8 cellular contexts compared by ENCODE assay signal in the genomic region with DNA sequence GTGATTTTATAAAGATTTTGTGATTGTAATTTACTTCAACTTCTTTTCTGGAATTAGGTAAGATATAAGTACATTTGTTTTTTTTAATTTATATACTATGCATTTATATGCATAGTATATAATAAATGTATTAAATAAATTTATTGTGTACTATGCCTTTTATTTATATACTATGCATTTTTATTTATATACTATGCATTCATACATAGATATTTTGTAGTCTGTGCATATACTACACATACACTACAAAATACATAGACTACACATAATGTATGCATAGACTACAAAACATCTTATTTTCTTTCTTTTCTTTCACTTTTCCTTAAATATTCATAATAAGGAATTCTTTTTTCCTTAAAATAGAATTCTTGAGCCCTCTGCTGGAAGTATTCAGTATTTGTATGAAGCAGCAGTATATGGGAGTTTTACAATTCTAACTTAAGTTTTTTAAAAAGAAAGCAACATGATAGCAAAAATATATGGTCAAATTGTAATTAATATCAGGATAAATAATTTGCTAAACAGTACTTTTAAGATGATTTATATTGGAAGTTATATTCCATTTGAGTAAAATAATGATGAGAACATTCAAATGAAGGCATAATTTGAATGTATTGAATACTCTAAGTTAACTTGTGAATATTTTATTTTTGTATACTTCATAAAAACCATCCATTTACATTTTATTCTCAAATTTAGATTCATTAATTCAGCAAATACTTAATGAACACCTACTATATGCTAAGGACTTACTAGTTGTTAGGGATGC.
A peak's percentile ranks its signal among the peaks of the same experiment; 100 is the strongest.
DNase-seq lines count a peak whose midpoint lies in the region; ATAC-seq lines count a peak whose summit lies in the region.

No MANE protein-coding gene starts in this region.

- H3K36me3 ChIP-seq in adipocyte (ENCODE audit: control insufficient read depth, insufficient read depth, low read length, severe bottlenecking), result no peaks in the 10 kb centered on the region

- DNase-seq in AML-193 (lab: John Stamatoyannopoulos, UW) (peak; percentile 21 to 35), HT-29 (ENCODE audit: low spot score) (peak; percentile 17), adipocyte (ENCODE audit: low read depth) (peak; percentile 72), left lobe of liver (ENCODE audit: low spot score) (no peak), NCI-H187 (lab: John Stamatoyannopoulos, UW) (no peak)
- no peak for DNase-seq in activated naive CD4-positive, alpha-beta T cell treated with Interleukin-2 at 50 U/mL for 16 hours
- DNase-seq in activated CD8-positive, alpha-beta memory T cell treated with anti-CD3 and anti-CD28 coated beads for 24 hours, result no peak

- ATAC-seq in left lobe of liver, result peak; percentile 35
- ATAC-seq in HG03139 (IDR thresholded peaks at IDR 0.05; ENCODE audit: unreplicated experiment), result no peak

- H3K9ac ChIP-seq in adipocyte (ENCODE audit: low read length), result no peak overlapping the region

- H3K27me3 ChIP-seq in adipocyte (replicated peaks; ENCODE audit: control insufficient read depth, insufficient read depth, low read length), result peaks cover 15% of the 10 kb centered on the region

- H3K9me3 ChIP-seq in adipocyte (ENCODE audit: control insufficient read depth, low read length), result no peaks in the 10 kb centered on the region

- no peaks in the 10 kb centered on the region for H3K4me1 ChIP-seq in adipocyte (ENCODE audit: control insufficient read depth, insufficient read depth, low read length)

- H3K4me3 ChIP-seq in adipocyte (ENCODE audit: low read length), result no peak overlapping the region

Comparison
In these comparisons a context has a peak if more than half of its experiments do, and no peak if none do; other contexts are left out.
1. DNase-seq: peak in AML-193 (2 of 2), HT-29 (single experiment) and adipocyte (single experiment); none in left lobe of liver (single experiment), activated naive CD4-positive, alpha-beta T cell treated with Interleukin-2 at 50 U/mL for 16 hours (single experiment), activated CD8-positive, alpha-beta memory T cell treated with anti-CD3 and anti-CD28 coated beads for 24 hours (single experiment) and NCI-H187 (0 of 2).